In genomic region chr1:54384921-54385726, GRCh38 we compare ENCODE assay signal across 12 cellular contexts. TPM values are rescaled to one million over a fixed set of nuclear protein-coding genes. Genes with fewer than 3 reads are reported as not detected.
DNase-seq lines count a peak whose midpoint lies in the region; ATAC-seq, FAIRE-seq and TF ChIP-seq lines count a peak whose summit lies in the region.
"Had no signal": no experiment of that assay in that cellular context is flagged by ENCODE, and none has a peak within 500 bp of the region (broad histone marks: within the 10 kb centered on the region; RNA-seq: fewer than 3 reads in every experiment).

No MANE protein-coding gene starts in this region.

- H3K27me3 ChIP-seq in osteoblast (ENCODE audit: insufficient read depth, low read length) = no peaks in the 10 kb centered on the region

- ATAC-seq in HG03097 (IDR thresholded peaks at IDR 0.05; ENCODE audit: low FRiP score, unreplicated experiment) = no peak
- ATAC-seq in HG02852 (IDR thresholded peaks at IDR 0.05; ENCODE audit: unreplicated experiment) = no peak

- FAIRE-seq in GM12891 (lab: Jason Lieb, UNC) = no peak
- FAIRE-seq: frontal cortex, G401.6 had no signal

- no peaks in the 10 kb centered on the region for H3K9me3 ChIP-seq in osteoblast (ENCODE audit: low read depth, low read length)

- H3K4me2 ChIP-seq in osteoblast (ENCODE audit: insufficient read depth, low read length) = no peak overlapping the region

- H4K20me1 ChIP-seq in osteoblast (ENCODE audit: insufficient read depth, low read length) = peaks cover 16% of the 10 kb centered on the region

- H2AFZ ChIP-seq in osteoblast (ENCODE audit: low read length) = peak overlapping the region; percentile 85

- DNase-seq in CD1c-positive myeloid dendritic cell (ENCODE audit: extremely low spot score) (peak; percentile 7), NOMO-1 treated with DMSO at 0.1 percent for 48 hours (lab: John Stamatoyannopoulos, UW; ENCODE audit: unreplicated experiment) (peak; percentile 44), fibroblast of the aortic adventitia (ENCODE audit: low read depth) (peak; percentile 45), osteoblast (ENCODE audit: insufficient read length, low spot score, missing footprints) (no peak), GM12891 (ENCODE audit: insufficient read length, low spot score) (no peak)
- DNase-seq in stimulated activated CD4-positive, alpha-beta T cell treated with anti-CD3 and anti-CD28 coated beads, Interleukin-15, amount 100 ng/mL, for 24 hours = no peak
- DNase-seq: activated effector memory CD4-positive, alpha-beta T cell treated with anti-CD3 and anti-CD28 coated beads, Interleukin-2, amount 50 U/mL, for 16 hours; NCI-H1694 had no signal

- peaks cover 8% of the 10 kb centered on the region for H3K4me1 ChIP-seq in osteoblast (ENCODE audit: insufficient read depth, low read length)

- peaks cover 5% of the 10 kb centered on the region for H3K36me3 ChIP-seq in osteoblast (ENCODE audit: insufficient read depth, low read length)

- H3K79me2 ChIP-seq in osteoblast (ENCODE audit: insufficient read depth, low read length) = peaks cover 19% of the 10 kb centered on the region

- H3K4me3 ChIP-seq in fibroblast of the aortic adventitia (ENCODE audit: low read depth, low read length) (no peak overlapping the region), osteoblast (ENCODE audit: insufficient read depth, low read length) (no peak overlapping the region)

- H3K27ac ChIP-seq in osteoblast (ENCODE audit: low read depth, low read length) = peak overlapping the region; percentile 45

- TF ChIP-seq CTCF in fibroblast of the aortic adventitia (IDR thresholded peaks at IDR 0.05; ENCODE audit: insufficient read depth, low read length) = no peak
- no peak for TF ChIP-seq CTCF in osteoblast (IDR thresholded peaks at IDR 0.05; ENCODE audit: extremely low read depth, low read depth, low read length)

- TF ChIP-seq POLR2A in GM12891 (IDR thresholded peaks at IDR 0.05; ENCODE audit: low read depth, low read length) = no peak

TF ChIP-seq in GM12891, 5 proteins besides CTCF, POLR2A, EP300 and RAD21:
- TF ChIP-seq POLR2AphosphoS5 (IDR thresholded peaks at IDR 0.05; ENCODE audit: low read depth, low read length) (no peak), SPI1 (IDR thresholded peaks at IDR 0.05; ENCODE audit: low read depth, low read length) (no peak), TAF1 (IDR thresholded peaks at IDR 0.05; ENCODE audit: low read depth, low read length) (no peak), PAX5 (IDR thresholded peaks at IDR 0.05; ENCODE audit: insufficient read depth, low read length, severe bottlenecking) (no peak), POU2F2 (IDR thresholded peaks at IDR 0.05; ENCODE audit: low read depth, low read length) (no peak)
TF ChIP-seq in GM12891: peak in this region for 0.

RNA-seq across cellular contexts. Expression of gene SSBP3, which starts 21.1 kb away (rescaled TPM):
- total RNA-seq in fibroblast of the aortic adventitia (ENCODE audit: low replicate concordance) (7.7 and 11.7 TPM in 2 replicates), osteoblast (14.5 and 18.3 TPM in 2 replicates)
- 14.3 TPM for polyA plus RNA-seq in GM12891 (2012; ENCODE audit: low read depth, missing spikeins)

Comparison
In these comparisons a context has a peak if more than half of its experiments do, and no peak if none do; other contexts are left out.
1. DNase-seq: peak in CD1c-positive myeloid dendritic cell (single experiment), NOMO-1 treated with DMSO at 0.1 percent for 48 hours (single experiment) and fibroblast of the aortic adventitia (single experiment); none in osteoblast (single experiment), GM12891 (single experiment) and stimulated activated CD4-positive, alpha-beta T cell treated with anti-CD3 and anti-CD28 coated beads, Interleukin-15, amount 100 ng/mL, for 24 hours (single experiment).